Comparison of ENCODE assay signal across 11 cellular contexts in the genomic region with DNA sequence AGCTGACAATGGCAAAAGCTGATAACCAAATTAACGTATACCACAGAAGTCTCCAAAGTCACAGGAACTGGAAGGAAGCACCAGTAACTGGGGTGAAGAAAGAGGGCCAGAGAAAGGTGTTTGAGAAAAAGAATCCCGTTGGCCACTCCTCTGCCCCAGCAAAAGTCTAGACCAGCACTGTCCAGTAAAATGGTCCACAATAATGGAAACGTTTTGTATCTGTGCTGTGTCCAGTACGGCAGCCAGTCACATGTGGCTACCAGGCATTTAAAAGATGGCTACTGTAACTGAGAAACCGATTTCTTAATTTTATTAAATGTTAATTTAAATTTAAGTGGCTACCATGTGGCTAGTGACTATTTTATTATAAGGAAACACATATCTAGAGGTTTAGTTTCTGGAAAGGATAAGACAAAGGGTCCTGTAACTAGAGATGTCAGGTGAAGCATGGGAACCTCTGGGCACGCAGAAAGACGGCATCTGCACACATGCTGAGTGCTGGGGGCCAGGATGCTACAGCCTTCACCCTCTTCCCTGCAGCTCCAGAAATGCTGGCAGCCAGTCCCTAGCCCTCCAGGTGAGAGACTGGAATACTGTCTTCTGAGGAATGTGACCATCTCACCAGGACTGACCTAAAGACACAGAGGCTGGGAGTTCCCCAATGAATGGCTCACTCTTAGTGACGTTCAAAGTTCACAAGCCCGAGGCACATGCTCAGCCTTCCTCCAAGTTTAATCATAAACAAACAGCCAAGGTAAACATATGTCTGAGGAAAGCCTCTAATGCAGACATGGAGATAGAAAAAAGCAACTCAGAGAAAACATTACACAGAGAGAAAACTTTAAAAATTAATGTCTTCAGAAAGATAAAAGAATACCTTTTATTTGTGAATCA. TPM values are rescaled to one million over a fixed set of nuclear protein-coding genes. Genes with fewer than 3 reads are reported as not detected.
DNase-seq lines count a peak whose midpoint lies in the region; ATAC-seq, FAIRE-seq and TF ChIP-seq lines count a peak whose summit lies in the region.
"Had no signal": no experiment of that assay in that cellular context is flagged by ENCODE, and none has a peak within 500 bp of the region (broad histone marks: within the 10 kb centered on the region; RNA-seq: fewer than 3 reads in every experiment).

No MANE protein-coding gene starts in this region.

- H3K79me2 ChIP-seq in HepG2 (ENCODE audit: insufficient read depth, low read length): peaks cover 80% of the 10 kb centered on the region

- intact Hi-C loops in MCF 10A (cut with micrococcal nuclease): no loop called here
- intact Hi-C loops in HepG2 (cut with micrococcal nuclease; ENCODE audit: unreplicated experiment): loop anchor here (2.0 kb wide), 1 partner anchor 17 kb away; no protein-coding TSS in a partner anchor

- no peaks in the 10 kb centered on the region for H4K20me1 ChIP-seq in HepG2 (ENCODE audit: insufficient read depth, low read length)

- peak; percentile 94 for ATAC-seq in HepG2

- H3K4me1 ChIP-seq in HepG2 (ENCODE audit: insufficient read depth, low read length): peaks cover 82% of the 10 kb centered on the region

- no peak overlapping the region for H3K4me3 Mint-ChIP-seq in MCF 10A (ENCODE audit: unreplicated experiment)
- H3K4me3 Mint-ChIP-seq: CD4-positive, alpha-beta T cell had no signal

- no peaks in the 10 kb centered on the region for H3K36me3 ChIP-seq in HepG2 (replicated peaks in 1 of 2; ENCODE audit: control insufficient read depth in 1 of 2, insufficient read depth in 2 of 2, low read length in 2 of 2)

- H3K36me3 Mint-ChIP-seq in MCF 10A (ENCODE audit: insufficient read depth, unreplicated experiment): peaks cover 6% of the 10 kb centered on the region

- no peak overlapping the region for H2AFZ ChIP-seq in HepG2 (ENCODE audit: low read length)

- peak; percentile 89 for FAIRE-seq in HepG2 (lab: Jason Lieb, UNC)

- no peaks in the 10 kb centered on the region for H3K9me3 ChIP-seq in HepG2 (ENCODE audit: low read length)

- 23% methylated on average over 9 of the region's 9 CpGs for WGBS in HepG2 (ENCODE audit: low lambda C conversion rate)

- DNase-seq in HuH-7 (ENCODE audit: low spot score): peak; percentile 56
- peak; percentile 86 for DNase-seq in MCF 10A (ENCODE audit: unreplicated experiment)
- peak; percentile 93 for DNase-seq in HepG2 (ENCODE audit: low spot score)
- no peak for DNase-seq in activated effector memory CD4-positive, alpha-beta T cell treated with anti-CD3 and anti-CD28 coated beads, Interleukin-2, amount 50 U/mL, for 16 hours
- no peak for DNase-seq in G401 (ENCODE audit: low spot score)
- DNase-seq in NCI-H1417 treated with DMSO at 0.1 percent for 48 hours (lab: John Stamatoyannopoulos, UW): no peak
- no peak for DNase-seq in activated naive CD4-positive, alpha-beta T cell (lab: John Stamatoyannopoulos, UW)
- DNase-seq: anterior cingulate cortex; CD4-positive, alpha-beta T cell; KBM-7 had no signal

- peak; percentile 63 to 83 for TF ChIP-seq POLR2A in HepG2 (IDR thresholded peaks at IDR 0.05; ENCODE audit: insufficient read depth in 1 of 2, low read depth in 2 of 2, low read length in 2 of 2)

- H3K27ac Mint-ChIP-seq in MCF 10A (ENCODE audit: low read depth, unreplicated experiment): peak overlapping the region; percentile 80
- H3K27ac Mint-ChIP-seq: CD4-positive, alpha-beta T cell had no signal

- peak overlapping the region; percentile 60 for H3K9ac ChIP-seq in HepG2 (ENCODE audit: insufficient read depth, low read depth, low read length)

- in situ Hi-C loops in HepG2 (cut with HindIII; ENCODE audit: extremely low pct_ligation_motif_present, low pct_unique_long_range_greater_than_20kb): no loop called here
- in situ Hi-C loops in G401 (cut with HindIII; ENCODE audit: low sequenced_read_pairs): no loop called here

- H3K4me3 ChIP-seq in HepG2 (replicated peaks in 1 of 3; ENCODE audit: insufficient read depth in 1 of 3, low read depth in 2 of 3, low read length in 3 of 3): peak overlapping the region; percentile 38 to 64 (median 54); a peak in 5 of 6 replicates

- TF ChIP-seq EP300 in HepG2 (IDR thresholded peaks at IDR 0.05; ENCODE audit: low read depth in 2 of 2, low read length in 2 of 2) (peak in 1 of 2 experiments; percentile 92; a peak in 3 of 4 replicates), HepG2 (CRISPR knock-in tag; IDR thresholded peaks at IDR 0.05; ENCODE audit: borderline replicate concordance) (peak; percentile 76; the same call in 1 of the 2 replicates)

- H3K4me2 ChIP-seq in HepG2 (ENCODE audit: low read depth, low read length): peak overlapping the region; percentile 93

- peak overlapping the region; percentile 45 for H3K27ac ChIP-seq in 22Rv1
- peak overlapping the region; percentile 91 for H3K27ac ChIP-seq in HepG2 (ENCODE audit: extremely low read length, insufficient read depth, low read length)

- BruUV-seq in MCF 10A (replicated peaks; lab: Mats Ljungman, UMichigan) (no TSS peak), HepG2 (replicated peaks; lab: Mats Ljungman, UMichigan) (TSS peak; percentile 89)

- 0 out of 2 replicates have a peak, but pooled peaks have one; percentile 24 for TF ChIP-seq RAD21 in HepG2 (CRISPR knock-in tag; IDR thresholded peaks at IDR 0.05)

- CTCF ChIA-PET in MCF 10A (lab: Yijun Ruan, JAX): interaction anchor here (0.6 to 1.3 kb wide), 3 partner anchors 17 to 1559 kb away, joined by 3 to 7 read pairs (median 3); no protein-coding TSS in a partner anchor
- CTCF ChIA-PET in HepG2 (lab: Yijun Ruan, JAX; ENCODE audit: low intra/inter-chr PET ratio, low total read pairs): no interaction called here

- H3K9me3 Mint-ChIP-seq in MCF 10A (ENCODE audit: unreplicated experiment): no peaks in the 10 kb centered on the region
- H3K9me3 Mint-ChIP-seq: CD4-positive, alpha-beta T cell had no signal

- H3K27me3 Mint-ChIP-seq in MCF 10A (ENCODE audit: insufficient read depth, unreplicated experiment): no peaks in the 10 kb centered on the region
- H3K27me3 Mint-ChIP-seq: CD4-positive, alpha-beta T cell had no signal

- no peaks in the 10 kb centered on the region for H3K27me3 ChIP-seq in HepG2 (ENCODE audit: control insufficient read depth in 1 of 2, insufficient read depth in 2 of 2, low read length in 2 of 2)

- no peak for TF ChIP-seq CTCF in 22Rv1 (IDR thresholded peaks at IDR 0.05)
- TF ChIP-seq CTCF in MCF 10A (IDR thresholded peaks at IDR 0.05; ENCODE audit: unreplicated experiment): no peak
- no peak for TF ChIP-seq CTCF in HepG2 (CRISPR knock-in tag; IDR thresholded peaks at IDR 0.05)

- peaks cover 49% of the 10 kb centered on the region for H3K4me1 Mint-ChIP-seq in MCF 10A (ENCODE audit: insufficient read depth, unreplicated experiment)

- POLR2A ChIA-PET in MCF 10A (lab: Yijun Ruan, JAX) (interaction anchor here (0.7 to 2.6 kb wide), 13 partner anchors 12 to 122 kb away, joined by 3 to 18 read pairs (median 4); partner anchors contain the start of gene JAK1), HepG2 (lab: Yijun Ruan, JAX) (interaction anchor here (0.5 to 1.9 kb wide), 10 partner anchors 9 to 350 kb away, joined by 3 to 13 read pairs (median 3); partner anchors contain the start of gene JAK1)

TF ChIP-seq in HepG2, 621 proteins besides CTCF, POLR2A, EP300 and RAD21 (continues in another document):
- TF ChIP-seq ZNF605 (CRISPR knock-in tag; IDR thresholded peaks at IDR 0.05) (no peak), KAT8 (CRISPR knock-in tag; IDR thresholded peaks at IDR 0.05) (peak; percentile 55; the same call in 1 of the 2 replicates), ZBTB3 (CRISPR knock-in tag; IDR thresholded peaks at IDR 0.05; ENCODE audit: borderline replicate concordance, low read depth) (no peak), KDM2A (CRISPR knock-in tag; IDR thresholded peaks at IDR 0.05; ENCODE audit: borderline replicate concordance, low read depth) (no peak), E2F1 (CRISPR knock-in tag; IDR thresholded peaks at IDR 0.05) (no peak), ZNF879 (CRISPR knock-in tag; IDR thresholded peaks at IDR 0.05) (no peak), CENPT (CRISPR knock-in tag; IDR thresholded peaks at IDR 0.05; ENCODE audit: low read depth) (no peak), HMGA1 (CRISPR knock-in tag; conservative IDR thresholded peaks at IDR 0.05) (no peak)

RNA-seq across cellular contexts. Expression of gene JAK1, which starts 50.7 kb away (rescaled TPM):
- total RNA-seq in MCF 10A (2022): 73.1 and 80.0 TPM in 2 replicates
- total RNA-seq in HepG2 (2016; rRNA removed; fragmentation: Illumina TruSeq; extraction: Trizol): 42.4 and 56.1 TPM in 2 replicates
- total RNA-seq in HepG2 (2016; cell fraction: cytosol; rRNA removed; fragmentation: Illumina TruSeq; extraction: Trizol; ENCODE audit: low read depth): 2.9 and 4.1 TPM in 2 replicates
- 41.5 and 53.4 TPM in 2 replicates for total RNA-seq in HepG2 (2016; cell fraction: insoluble cytoplasmic fraction; rRNA removed; fragmentation: Illumina TruSeq; extraction: Trizol)
- total RNA-seq in HepG2 (2016; cell fraction: membrane; rRNA removed; fragmentation: Illumina TruSeq; extraction: Trizol): 15.3 and 15.6 TPM in 2 replicates
- 33.8 and 39.0 TPM in 2 replicates for total RNA-seq in HepG2 (2016; cell fraction: nucleus; rRNA removed; fragmentation: Illumina TruSeq; extraction: Trizol)
- polyA plus RNA-seq in HepG2 (2011; rRNA removed): 23.9 and 24.5 TPM in 2 replicates
- polyA plus RNA-seq in HepG2 (2011; cell fraction: cytosol; rRNA removed): 18.5 and 23.4 TPM in 2 replicates
- polyA plus RNA-seq in HepG2 (2011; cell fraction: nucleus; rRNA removed): 36.4 and 45.4 TPM in 2 replicates
- polyA plus RNA-seq in HepG2 (2012): 29.6 and 32.4 TPM in 2 replicates
- 1.1 and 1.5 TPM in 2 replicates for polyA plus RNA-seq in HepG2 (2016; cell fraction: cytosol; fragmentation: Illumina TruSeq; extraction: Trizol; ENCODE audit: low read depth)
- 43.4 and 45.7 TPM in 2 replicates for polyA plus RNA-seq in HepG2 (2016; cell fraction: insoluble cytoplasmic fraction; fragmentation: Illumina TruSeq; extraction: Trizol; ENCODE audit: low read depth)
- polyA plus RNA-seq in HepG2 (2016; cell fraction: membrane; fragmentation: Illumina TruSeq; extraction: Trizol; ENCODE audit: low read depth): 6.5 and 6.8 TPM in 2 replicates
- 26.3 and 30.9 TPM in 2 replicates for polyA plus RNA-seq in HepG2 (2016; cell fraction: nucleus; fragmentation: Illumina TruSeq; extraction: Trizol; ENCODE audit: insufficient read depth, low read depth)
- 45.7 and 51.7 TPM in 2 replicates for polyA minus RNA-seq in HepG2 (2011; rRNA and poly(A)+ RNA removed; ENCODE audit: low replicate concordance)
- polyA minus RNA-seq in HepG2 (2011; cell fraction: cytosol; rRNA and poly(A)+ RNA removed): 37.3 and 37.5 TPM in 2 replicates
- 70.8 and 76.0 TPM in 2 replicates for polyA minus RNA-seq in HepG2 (2011; cell fraction: nucleus; rRNA and poly(A)+ RNA removed)
- 30.5 and 67.8 TPM in 2 replicates for total RNA-seq in G401 (2014; rRNA removed; shearing (Covaris generic))

Comparison
In these comparisons a context has a peak if more than half of its experiments do, and no peak if none do; other contexts are left out.
1. DNase-seq: peak in HuH-7 (single experiment), MCF 10A (single experiment) and HepG2 (single experiment); none in activated effector memory CD4-positive, alpha-beta T cell treated with anti-CD3 and anti-CD28 coated beads, Interleukin-2, amount 50 U/mL, for 16 hours (single experiment), G401 (single experiment), NCI-H1417 treated with DMSO at 0.1 percent for 48 hours (single experiment) and activated naive CD4-positive, alpha-beta T cell (0 of 4).